ENCODE assay signal across 11 cellular contexts in the genomic region with DNA sequence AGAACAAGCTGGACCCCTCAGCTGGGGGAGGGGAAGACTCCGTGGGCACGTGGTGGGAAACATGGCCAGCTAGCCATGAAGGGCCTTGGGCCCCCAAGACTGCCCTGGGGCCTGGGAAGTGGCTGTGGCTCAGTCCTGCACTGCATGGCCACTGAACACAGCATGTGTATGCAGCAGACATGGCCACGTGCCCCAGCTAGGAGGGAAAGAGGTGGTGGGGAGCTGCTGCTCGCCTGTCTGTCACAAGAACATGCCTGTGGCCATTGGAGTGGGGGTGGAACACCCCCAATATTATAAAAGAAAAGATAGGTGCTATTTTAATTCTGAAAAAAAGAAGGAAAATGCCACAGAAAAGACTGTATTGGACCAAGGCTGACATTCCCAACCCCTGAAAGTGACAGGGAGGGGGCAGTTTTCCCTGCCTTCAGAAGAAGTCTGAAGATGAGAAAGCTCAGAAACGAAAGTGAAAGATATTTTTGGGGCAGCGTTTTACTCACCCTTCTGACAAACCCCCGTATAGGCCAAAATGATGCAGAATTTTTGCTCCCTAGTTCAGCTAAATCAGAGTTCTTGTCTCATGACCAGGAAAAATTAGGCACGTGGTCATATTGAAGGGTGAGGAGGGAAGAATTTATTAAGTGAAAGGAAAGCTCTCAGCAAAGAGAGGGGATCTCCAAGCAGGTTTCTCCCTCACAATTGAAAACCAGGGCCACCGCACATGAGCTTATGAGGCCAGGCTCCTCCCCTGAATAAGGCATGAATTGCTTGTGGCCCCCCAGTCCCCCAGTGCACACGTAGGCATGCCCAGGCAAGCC. TPM values are rescaled to one million over a fixed set of nuclear protein-coding genes. Genes with fewer than 3 reads are reported as not detected.
DNase-seq lines count a peak whose midpoint lies in the region; ATAC-seq and TF ChIP-seq lines count a peak whose summit lies in the region.
"Had no signal": no experiment of that assay in that cellular context is flagged by ENCODE, and none has a peak within 500 bp of the region (broad histone marks: within the 10 kb centered on the region; RNA-seq: fewer than 3 reads in every experiment).

No MANE protein-coding gene starts in this region.

- H3K36me3 Mint-ChIP-seq in CD8-positive, alpha-beta T cell = peaks cover 2% of the 10 kb centered on the region
- peaks cover 5% of the 10 kb centered on the region for H3K36me3 Mint-ChIP-seq in activated CD4-positive, alpha-beta memory T cell treated with anti-CD3 and anti-CD28 coated beads for 36 hours
- H3K36me3 Mint-ChIP-seq in immature natural killer cell = peaks cover 5 to 8% (median 6%) of the 10 kb centered on the region in 3 donors

- H3K9me3 ChIP-seq in CD8-positive, alpha-beta T cell (ENCODE audit: low read length) = no peaks in the 10 kb centered on the region
- H3K9me3 ChIP-seq: testis had no signal

- H3K9me3 Mint-ChIP-seq in CD8-positive, alpha-beta T cell = peaks cover 15% of the 10 kb centered on the region
- peaks cover 15% of the 10 kb centered on the region for H3K9me3 Mint-ChIP-seq in activated CD4-positive, alpha-beta memory T cell treated with anti-CD3 and anti-CD28 coated beads for 36 hours
- peaks cover 0 to 10% (median 0%) of the 10 kb centered on the region in 6 donors for H3K9me3 Mint-ChIP-seq in immature natural killer cell

- H3K36me3 ChIP-seq in CD8-positive, alpha-beta T cell (ENCODE audit: insufficient read depth, low read length) = no peaks in the 10 kb centered on the region
- H3K36me3 ChIP-seq: heart right ventricle had no signal

- H3K4me1 Mint-ChIP-seq in CD8-positive, alpha-beta T cell (ENCODE audit: low read depth) = peaks cover 13% of the 10 kb centered on the region
- H3K4me1 Mint-ChIP-seq in activated CD4-positive, alpha-beta memory T cell treated with anti-CD3 and anti-CD28 coated beads for 36 hours (ENCODE audit: low read depth) = peaks cover 19% of the 10 kb centered on the region
- peaks cover 23 to 27% of the 10 kb centered on the region in 2 donors for H3K4me1 Mint-ChIP-seq in immature natural killer cell

- H3K4me1 ChIP-seq in CD8-positive, alpha-beta T cell (ENCODE audit: insufficient read depth, low read length) = peaks cover 17% of the 10 kb centered on the region
- H3K4me1 ChIP-seq: testis had no signal

- H3K27me3 ChIP-seq in CD8-positive, alpha-beta T cell (ENCODE audit: insufficient read depth, low read length) = no peaks in the 10 kb centered on the region
- H3K27me3 ChIP-seq: heart right ventricle, testis had no signal

- H3K4me3 ChIP-seq in CD8-positive, alpha-beta T cell (ENCODE audit: low read depth, low read length) = peak overlapping the region; percentile 53
- H3K4me3 ChIP-seq: heart right ventricle, testis had no signal

- POLR2A ChIA-PET in CD8-positive, alpha-beta T cell (lab: Charles Lee) = interaction anchor here (1.1 to 1.5 kb wide), 3 partner anchors 11 to 62 kb away, joined by 3 to 5 read pairs (median 3); no protein-coding TSS in a partner anchor
- POLR2A ChIA-PET in activated CD4-positive, alpha-beta memory T cell treated with anti-CD3 and anti-CD28 coated beads for 36 hours (lab: Charles Lee) = interaction anchor here (0.8 to 1.4 kb wide), 4 partner anchors 13 to 35 kb away, joined by 3 to 7 read pairs (median 4); a partner anchor contains a TSS
- POLR2A ChIA-PET in HEK293T (lab: Yijun Ruan, JAX) = no interaction called here

- TF ChIP-seq CTCF in CD8-positive, alpha-beta T cell (IDR thresholded peaks at IDR 0.05) = no peak

- peak overlapping the region; percentile 95 for H3K27ac Mint-ChIP-seq in CD8-positive, alpha-beta T cell
- peak overlapping the region; percentile 26 for H3K27ac Mint-ChIP-seq in activated CD4-positive, alpha-beta memory T cell treated with anti-CD3 and anti-CD28 coated beads for 36 hours
- peak overlapping the region; percentile 87 to 93 (median 92) for H3K27ac Mint-ChIP-seq in immature natural killer cell

- ATAC-seq in CD8-positive, alpha-beta T cell = peak; percentile 81
- ATAC-seq in GM19463 (IDR thresholded peaks at IDR 0.05; ENCODE audit: unreplicated experiment) (peak; percentile 48), HG03108 (IDR thresholded peaks at IDR 0.05; ENCODE audit: unreplicated experiment) (no peak), HG03565 (IDR thresholded peaks at IDR 0.05; ENCODE audit: unreplicated experiment) (no peak)
- ATAC-seq: heart right ventricle, PC-3 had no signal

- peak overlapping the region; percentile 58 for H3K27ac ChIP-seq in CD8-positive, alpha-beta T cell (ENCODE audit: low read depth, low read length)
- H3K27ac ChIP-seq: testis had no signal

- CTCF ChIA-PET in CD8-positive, alpha-beta T cell (lab: Charles Lee) = interaction anchor here (0.8 to 2.3 kb wide), 7 partner anchors 12 to 158 kb away, joined by 3 to 16 read pairs (median 5); a partner anchor contains a TSS
- CTCF ChIA-PET in activated CD4-positive, alpha-beta memory T cell treated with anti-CD3 and anti-CD28 coated beads for 36 hours (lab: Charles Lee) = interaction anchor here (0.6 to 2.6 kb wide), 13 partner anchors 11 to 230 kb away, joined by 3 to 10 read pairs (median 4); a partner anchor contains a TSS
- CTCF ChIA-PET in HEK293T (lab: Yijun Ruan, JAX) = no interaction called here

- DNase-seq in CD8-positive, alpha-beta T cell = peak in 1 of 7 experiments; percentile 50
- peak; percentile 27 for DNase-seq in activated CD4-positive, alpha-beta memory T cell treated with anti-CD3 and anti-CD28 coated beads for 36 hours
- DNase-seq in immature natural killer cell (peak; percentile 41 to 55 (median 41)), ecto neural progenitor cell (ENCODE audit: low spot score) (no peak), HEK293T (ENCODE audit: extremely low spot score) (no peak)
- DNase-seq: heart right ventricle, PC-3, testis had no signal

- peak overlapping the region; percentile 84 for H3K4me3 Mint-ChIP-seq in CD8-positive, alpha-beta T cell
- peak overlapping the region; percentile 55 for H3K4me3 Mint-ChIP-seq in activated CD4-positive, alpha-beta memory T cell treated with anti-CD3 and anti-CD28 coated beads for 36 hours
- H3K4me3 Mint-ChIP-seq in immature natural killer cell = peak overlapping the region; percentile 77 to 89 (median 83)

- no peaks in the 10 kb centered on the region for H3K27me3 Mint-ChIP-seq in CD8-positive, alpha-beta T cell (ENCODE audit: low read depth)
- H3K27me3 Mint-ChIP-seq in activated CD4-positive, alpha-beta memory T cell treated with anti-CD3 and anti-CD28 coated beads for 36 hours = no peaks in the 10 kb centered on the region
- H3K27me3 Mint-ChIP-seq in immature natural killer cell (ENCODE audit: low read depth in 3 of 3) = peaks cover 0 to 2% (median 0%) of the 10 kb centered on the region in 3 donors

- intact Hi-C loops in CD8-positive, alpha-beta T cell (cut with DNase I, micrococcal nuclease) = loop anchor here in 1 of 2 experiments (2.0 kb wide), 2 partner anchors 17 to 35 kb away; a partner anchor contains a TSS
- intact Hi-C loops in activated CD4-positive, alpha-beta memory T cell treated with anti-CD3 and anti-CD28 coated beads for 36 hours (cut with micrococcal nuclease) = loop anchor here (5.0 kb wide), 1 partner anchor 35 kb away; a partner anchor contains a TSS

TF ChIP-seq in HEK293T, 16 proteins besides CTCF, POLR2A, EP300 and RAD21:
- TF ChIP-seq NFRKB (IDR thresholded peaks at IDR 0.05) (no peak), HDGF (IDR thresholded peaks at IDR 0.05; ENCODE audit: borderline replicate concordance) (no peak), FOXA1 (IDR thresholded peaks at IDR 0.05) (no peak), BHLHE40 (IDR thresholded peaks at IDR 0.05; ENCODE audit: borderline replicate concordance) (no peak), ARNT (IDR thresholded peaks at IDR 0.05) (no peak), FOXM1 (IDR thresholded peaks at IDR 0.05; ENCODE audit: borderline replicate concordance) (no peak), SUZ12 (IDR thresholded peaks at IDR 0.05) (no peak), TARDBP (IDR thresholded peaks at IDR 0.05) (no peak), CTBP1 (IDR thresholded peaks at IDR 0.05; ENCODE audit: borderline replicate concordance) (no peak), FOXK2 (IDR thresholded peaks at IDR 0.05) (no peak), L3MBTL2 (conservative IDR thresholded peaks at IDR 0.05) (no peak), LEF1 (IDR thresholded peaks at IDR 0.05; ENCODE audit: borderline replicate concordance) (no peak), ZNF384 (IDR thresholded peaks at IDR 0.05) (no peak), SP1 (IDR thresholded peaks at IDR 0.05) (no peak), ELF4 (IDR thresholded peaks at IDR 0.05) (no peak)
- TF ChIP-seq, protein P1, sequence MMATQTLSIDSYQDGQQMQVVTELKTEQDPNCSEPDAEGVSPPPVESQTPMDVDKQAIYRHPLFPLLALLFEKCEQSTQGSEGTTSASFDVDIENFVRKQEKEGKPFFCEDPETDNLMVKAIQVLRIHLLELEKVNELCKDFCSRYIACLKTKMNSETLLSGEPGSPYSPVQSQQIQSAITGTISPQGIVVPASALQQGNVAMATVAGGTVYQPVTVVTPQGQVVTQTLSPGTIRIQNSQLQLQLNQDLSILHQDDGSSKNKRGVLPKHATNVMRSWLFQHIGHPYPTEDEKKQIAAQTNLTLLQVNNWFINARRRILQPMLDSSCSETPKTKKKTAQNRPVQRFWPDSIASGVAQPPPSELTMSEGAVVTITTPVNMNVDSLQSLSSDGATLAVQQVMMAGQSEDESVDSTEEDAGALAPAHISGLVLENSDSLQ (IDR thresholded peaks at IDR 0.05) = no peak
TF ChIP-seq in HEK293T: peak in this region for 0.

RNA-seq across cellular contexts. Expression of a gene that starts 35.2 kb away (rescaled TPM):
- 10 to 100 TPM; 54.0 to 63.5 TPM for total RNA-seq in CD8-positive, alpha-beta T cell
- 10 to 100 TPM; 39.2 to 44.4 TPM for total RNA-seq in activated CD4-positive, alpha-beta memory T cell treated with anti-CD3 and anti-CD28 coated beads for 36 hours
- 10 to 100 TPM in 1 of 3 donors, 1 to 10 TPM in 2; 4.6 to 17.2 (median 4.6) TPM for polyA plus RNA-seq in immature natural killer cell

Comparison
In these comparisons a context has a peak if more than half of its experiments do, and no peak if none do; other contexts are left out.
1. ATAC-seq: peak in CD8-positive, alpha-beta T cell (single experiment) and GM19463 (single experiment); none in HG03108 (single experiment) and HG03565 (single experiment).
2. DNase-seq: peak in activated CD4-positive, alpha-beta memory T cell treated with anti-CD3 and anti-CD28 coated beads for 36 hours (single experiment) and immature natural killer cell (3 of 3); none in ecto neural progenitor cell (single experiment) and HEK293T (single experiment).
3. H3K27ac Mint-ChIP-seq: peak in every context shown above with its lines; median percentile 95 in CD8-positive, alpha-beta T cell; 92 in immature natural killer cell; 26 in activated CD4-positive, alpha-beta memory T cell treated with anti-CD3 and anti-CD28 coated beads for 36 hours.
4. Peak in every context shown above with its lines, with median percentiles within 50 percentile points of each other: H3K4me3 Mint-ChIP-seq.